9 cellular contexts compared by ENCODE assay signal in genomic region chrX:152173923-152174322, GRCh38. TPM values are rescaled to one million over a fixed set of nuclear protein-coding genes. Genes with fewer than 3 reads are reported as not detected.
"Had no signal": no experiment of that assay in that cellular context is flagged by ENCODE, and none has a peak within 500 bp of the region (broad histone marks: within the 10 kb centered on the region; RNA-seq: fewer than 3 reads in every experiment).

No MANE protein-coding gene starts in this region.

RNA-seq across cellular contexts. Expression of gene MAGEA10, which starts 35.5 kb away (rescaled TPM):
- total RNA-seq: OCI-LY7, PC-3, PC-9, Peyer's patch, Right ventricle myocardium inferior, Right ventricle myocardium superior, SJCRH30, SJSA1, T-cell had no signal
